ENCODE assay signal across 16 cellular contexts in genomic region chr13:96172066-96172465, GRCh38.
DNase-seq lines count a peak whose midpoint lies in the region; ATAC-seq and TF ChIP-seq lines count a peak whose summit lies in the region.
"Had no signal": no experiment of that assay in that cellular context is flagged by ENCODE, and none has a peak within 500 bp of the region (broad histone marks: within the 10 kb centered on the region; RNA-seq: fewer than 3 reads in every experiment).

No MANE protein-coding gene starts in this region.

- no peaks in the 10 kb centered on the region for H3K4me1 ChIP-seq in GM23248 (ENCODE audit: insufficient read depth)
- H3K4me1 ChIP-seq in mammary epithelial cell (ENCODE audit: insufficient read depth, low read length), result no peaks in the 10 kb centered on the region
- H3K4me1 ChIP-seq: BLaER1 treated with 17β-estradiol and CSF1 and Interleukin-3, amounts not matched to agents 10 nM and 100 nM had no signal

- H3K9ac ChIP-seq in GM23248 (no peak overlapping the region), mammary epithelial cell (ENCODE audit: insufficient read depth, low read length) (no peak overlapping the region)
- H3K9ac ChIP-seq: BLaER1 treated with 17β-estradiol and CSF1 and Interleukin-3, amounts not matched to agents 10 nM and 100 nM had no signal

- H3K4me2 ChIP-seq in GM23248 (ENCODE audit: unreplicated experiment) (no peak overlapping the region), mammary epithelial cell (ENCODE audit: insufficient read depth, low read depth, low read length) (peak overlapping the region; percentile 2)
- H3K4me2 ChIP-seq: BLaER1 treated with 17β-estradiol and CSF1 and Interleukin-3, amounts not matched to agents 10 nM and 100 nM had no signal

- no peaks in the 10 kb centered on the region for H3K4me1 Mint-ChIP-seq in natural killer cell treated with Interleukin-12 subunit alpha and Interleukin-12 subunit beta and Interleukin-15 and Interleukin-18, amount 100 ng/mL, for 72 hours (ENCODE audit: low read depth in 2 of 2)

- in situ Hi-C loops in GM23248 (cut with MboI) (no loop called here), mammary epithelial cell (cut with MboI; ENCODE audit: low sequenced_read_pairs in 2 of 2) (no loop called here)

- CTCF ChIA-PET in mammary epithelial cell (lab: Charles Lee; ENCODE audit: low non-redundant PET), result no interaction called here

- H3K79me2 ChIP-seq in GM23248 (ENCODE audit: insufficient read depth) (no peaks in the 10 kb centered on the region), mammary epithelial cell (ENCODE audit: insufficient read depth, low read length) (no peaks in the 10 kb centered on the region)

- no peak for TF ChIP-seq CTCF in mammary epithelial cell (conservative IDR thresholded peaks at IDR 0.05 in 1 of 2, IDR thresholded peaks at IDR 0.05 in 1 of 2; ENCODE audit: extremely low read depth in 1 of 2, insufficient read depth in 1 of 2, low read depth in 1 of 2, low read length in 2 of 2)
- no peak for TF ChIP-seq CTCF in fibroblast of pulmonary artery (IDR thresholded peaks at IDR 0.05; ENCODE audit: low read length, missing control alignments)

- WGBS in GM23248 (ENCODE audit: low coverage in 1 of 2, low lambda C conversion rate in 2 of 2, missing lambda C conversion rate in 2 of 2), 2 experiments, result 2 to 4% methylated on average over 1 of the region's 1 CpG
- WGBS in mammary epithelial cell (ENCODE audit: low coverage, missing lambda C conversion rate), result 0% methylated on average over 1 of the region's 1 CpG

- H3F3A ChIP-seq in GM23248 (ENCODE audit: insufficient read depth), result no peaks in the 10 kb centered on the region

- no peak overlapping the region for H3K4me3 Mint-ChIP-seq in natural killer cell treated with Interleukin-12 subunit alpha and Interleukin-12 subunit beta and Interleukin-15 and Interleukin-18, amount 100 ng/mL, for 72 hours
- H3K4me3 Mint-ChIP-seq: CD4-positive, alpha-beta T cell had no signal

- no peaks in the 10 kb centered on the region for H4K20me1 ChIP-seq in GM23248 (ENCODE audit: insufficient read depth)
- no peaks in the 10 kb centered on the region for H4K20me1 ChIP-seq in mammary epithelial cell (ENCODE audit: insufficient read depth, low read length)
- H4K20me1 ChIP-seq: BLaER1 treated with 17β-estradiol and CSF1 and Interleukin-3, amounts not matched to agents 10 nM and 100 nM had no signal

- no peaks in the 10 kb centered on the region for H3K9me2 ChIP-seq in GM23248 (ENCODE audit: insufficient read depth)

- DNase-seq in GM23248 (peak; percentile 3), OCI-M1 (lab: John Stamatoyannopoulos, UW) (peak; percentile 73), mammary epithelial cell (peak; percentile 91), fibroblast of pulmonary artery (ENCODE audit: low read depth) (peak; percentile 1), medulla oblongata (ENCODE audit: extremely low spot score) (no peak)
- no peak for DNase-seq in stimulated activated CD4-positive, alpha-beta T cell treated with anti-CD3 and anti-CD28 coated beads, Interleukin-2, amount 100 ng/mL, for 24 hours
- DNase-seq in natural killer cell treated with Interleukin-12 subunit alpha and Interleukin-12 subunit beta and Interleukin-15 and Interleukin-18, amount 100 ng/mL, for 72 hours (ENCODE audit: low spot score), result no peak
- DNase-seq: ACHN; Calu3; CD4-positive, alpha-beta T cell; DMS 273 treated with DMSO at 0.1 percent for 48 hours; DMS79 had no signal

- H3K4me3 ChIP-seq in GM23248, result no peak overlapping the region
- H3K4me3 ChIP-seq in mammary epithelial cell (replicated peaks in 1 of 3; ENCODE audit: insufficient read depth in 1 of 3, low read depth in 2 of 3, low read length in 3 of 3), result no peak overlapping the region
- no peak overlapping the region for H3K4me3 ChIP-seq in fibroblast of pulmonary artery (replicated peaks; ENCODE audit: low read depth, low read length)
- H3K4me3 ChIP-seq: BLaER1 treated with 17β-estradiol and CSF1 and Interleukin-3, amounts not matched to agents 10 nM and 100 nM; GM12878 had no signal

- H3K27ac Mint-ChIP-seq in natural killer cell treated with Interleukin-12 subunit alpha and Interleukin-12 subunit beta and Interleukin-15 and Interleukin-18, amount 100 ng/mL, for 72 hours, result no peak overlapping the region
- H3K27ac Mint-ChIP-seq: CD4-positive, alpha-beta T cell had no signal

- BruUV-seq in mammary epithelial cell (replicated peaks; lab: Mats Ljungman, UMichigan), result no TSS peak

- intact Hi-C loops in mammary epithelial cell (cut with micrococcal nuclease), result no loop called here

- H3K9me3 ChIP-seq in GM23248 (ENCODE audit: low read depth) (no peaks in the 10 kb centered on the region), mammary epithelial cell (replicated peaks; ENCODE audit: insufficient read depth, low read length) (no peaks in the 10 kb centered on the region)
- H3K9me3 ChIP-seq: BLaER1 treated with 17β-estradiol and CSF1 and Interleukin-3, amounts not matched to agents 10 nM and 100 nM had no signal

- H3K27me3 ChIP-seq in GM23248 (replicated peaks; ENCODE audit: insufficient read depth), result no peaks in the 10 kb centered on the region
- H3K27me3 ChIP-seq in mammary epithelial cell (ENCODE audit: insufficient read depth, low read length), result no peaks in the 10 kb centered on the region
- H3K27me3 ChIP-seq: BLaER1 treated with 17β-estradiol and CSF1 and Interleukin-3, amounts not matched to agents 10 nM and 100 nM had no signal

- dilution Hi-C loops in mammary epithelial cell (cut with HindIII; ENCODE audit: low sequenced_read_pairs), result no loop called here

- no peaks in the 10 kb centered on the region for H3K36me3 Mint-ChIP-seq in natural killer cell treated with Interleukin-12 subunit alpha and Interleukin-12 subunit beta and Interleukin-15 and Interleukin-18, amount 100 ng/mL, for 72 hours

- H2AFZ ChIP-seq in GM23248, result no peak overlapping the region
- no peak overlapping the region for H2AFZ ChIP-seq in mammary epithelial cell (ENCODE audit: low read depth, low read length)

- ATAC-seq in HG03565 (IDR thresholded peaks at IDR 0.05; ENCODE audit: unreplicated experiment), result no peak
- ATAC-seq in natural killer cell treated with Interleukin-12 subunit alpha and Interleukin-12 subunit beta and Interleukin-15 and Interleukin-18, amount 100 ng/mL, for 72 hours, result no peak
- ATAC-seq: GM12878, HCT116 had no signal

- peaks cover 15% of the 10 kb centered on the region for H3K9me3 Mint-ChIP-seq in natural killer cell treated with Interleukin-12 subunit alpha and Interleukin-12 subunit beta and Interleukin-15 and Interleukin-18, amount 100 ng/mL, for 72 hours
- H3K9me3 Mint-ChIP-seq: CD4-positive, alpha-beta T cell had no signal

- H3K36me3 ChIP-seq in GM23248 (ENCODE audit: low read depth), result no peaks in the 10 kb centered on the region
- H3K36me3 ChIP-seq in mammary epithelial cell (ENCODE audit: insufficient read depth, low read length), result no peaks in the 10 kb centered on the region
- H3K36me3 ChIP-seq: BLaER1 treated with 17β-estradiol and CSF1 and Interleukin-3, amounts not matched to agents 10 nM and 100 nM had no signal

- H3K27ac ChIP-seq in GM23248 (no peak overlapping the region), mammary epithelial cell (ENCODE audit: insufficient read depth, low read depth, low read length) (no peak overlapping the region)
- H3K27ac ChIP-seq: BLaER1 treated with 17β-estradiol and CSF1 and Interleukin-3, amounts not matched to agents 10 nM and 100 nM had no signal

- no peaks in the 10 kb centered on the region for H3K27me3 Mint-ChIP-seq in natural killer cell treated with Interleukin-12 subunit alpha and Interleukin-12 subunit beta and Interleukin-15 and Interleukin-18, amount 100 ng/mL, for 72 hours
- H3K27me3 Mint-ChIP-seq: CD4-positive, alpha-beta T cell had no signal

Comparison
In these comparisons a context has a peak if more than half of its experiments do, and no peak if none do; other contexts are left out.
1. DNase-seq: peak in GM23248 (single experiment), OCI-M1 (single experiment), mammary epithelial cell (single experiment) and fibroblast of pulmonary artery (single experiment); none in stimulated activated CD4-positive, alpha-beta T cell treated with anti-CD3 and anti-CD28 coated beads, Interleukin-2, amount 100 ng/mL, for 24 hours (0 of 2), medulla oblongata (single experiment) and natural killer cell treated with Interleukin-12 subunit alpha and Interleukin-12 subunit beta and Interleukin-15 and Interleukin-18, amount 100 ng/mL, for 72 hours (single experiment).